Comparison of ENCODE assay signal across 22 cellular contexts in genomic region chr12:91890742-91891141, GRCh38.
DNase-seq lines count a peak whose midpoint lies in the region; ATAC-seq and TF ChIP-seq lines count a peak whose summit lies in the region.
"Had no signal": no experiment of that assay in that cellular context is flagged by ENCODE, and none has a peak within 500 bp of the region (broad histone marks: within the 10 kb centered on the region; RNA-seq: fewer than 3 reads in every experiment).

No MANE protein-coding gene starts in this region.

- no peak for ATAC-seq in SK-N-SH treated with all-trans-retinoic acid at 6 μM for 48 hours
- ATAC-seq in GM19395 (IDR thresholded peaks at IDR 0.05; ENCODE audit: unreplicated experiment) = no peak
- ATAC-seq: activated T-cell treated with anti-CD3 and anti-CD28 coated beads, Interleukin-2, amount 50 U/mL, for 72 hours; HepG2; left colon; stimulated activated effector memory CD8-positive, alpha-beta T cell treated with anti-CD3 and anti-CD28 coated beads, Interleukin-12 subunit alpha, Interleukin-12 subunit beta, amount 100 ng/mL, for 72 hours had no signal

- DNase-seq in DMS53 (lab: John Stamatoyannopoulos, UW) (peak; percentile 37), DMS53 treated with DMSO at 0.1 percent for 48 hours (lab: John Stamatoyannopoulos, UW; ENCODE audit: unreplicated experiment) (no peak), NCI-H69 (lab: John Stamatoyannopoulos, UW) (peak; percentile 70), dermis microvascular lymphatic vessel endothelial cell (ENCODE audit: low read depth in 2 of 2) (peak; percentile 48 to 61), renal cortical epithelial cell (ENCODE audit: low read depth) (peak; percentile 23), midbrain (lab: John Stamatoyannopoulos, UW) (no peak)
- DNase-seq: activated CD4-positive, alpha-beta T cell treated with anti-CD3 and anti-CD28 coated beads, Interleukin-2, amount 50 U/mL, for 4 hours; activated naive CD4-positive, alpha-beta T cell; activated T-cell treated with anti-CD3 and anti-CD28 coated beads, Interleukin-2, amount 50 U/mL, for 72 hours; Caco-2; DMS79; GDM1; immature natural killer cell; Kasumi-1; left colon; NCI-H187; NCI-H526 treated with DMSO at 0.1 percent for 48 hours; SK-N-SH had no signal

TF ChIP-seq in SK-N-SH treated with all-trans-retinoic acid at 6 μM for 48 hours, 23 proteins besides CTCF, POLR2A, EP300 and RAD21:
- TF ChIP-seq ZNF565 (CRISPR knock-in tag; conservative IDR thresholded peaks at IDR 0.05; ENCODE audit: low read depth) = no peak
- TF ChIP-seq PPARA (CRISPR knock-in tag; IDR thresholded peaks at IDR 0.05; ENCODE audit: borderline replicate concordance) = no peak
- TF ChIP-seq ESRRG (CRISPR knock-in tag; IDR thresholded peaks at IDR 0.05) = no peak
- TF ChIP-seq POU6F1 (CRISPR knock-in tag; IDR thresholded peaks at IDR 0.05; ENCODE audit: borderline replicate concordance, low read depth) = no peak
- TF ChIP-seq PATZ1 (CRISPR knock-in tag; IDR thresholded peaks at IDR 0.05; ENCODE audit: borderline replicate concordance) = no peak
- TF ChIP-seq ARNTL (CRISPR knock-in tag; IDR thresholded peaks at IDR 0.05; ENCODE audit: borderline replicate concordance, low read depth) = no peak
- TF ChIP-seq OSR1 (CRISPR knock-in tag; IDR thresholded peaks at IDR 0.05) = no peak
- no peak for TF ChIP-seq TCF4 (CRISPR knock-in tag; IDR thresholded peaks at IDR 0.05; ENCODE audit: borderline replicate concordance)
- no peak for TF ChIP-seq GLIS3 (CRISPR knock-in tag; IDR thresholded peaks at IDR 0.05)
- TF ChIP-seq RARB (CRISPR knock-in tag; IDR thresholded peaks at IDR 0.05) = no peak
- no peak for TF ChIP-seq CSDC2 (CRISPR knock-in tag; IDR thresholded peaks at IDR 0.05)
- TF ChIP-seq ISL1 (CRISPR knock-in tag; IDR thresholded peaks at IDR 0.05) = no peak
- TF ChIP-seq ZNF8 (CRISPR knock-in tag; IDR thresholded peaks at IDR 0.05) = no peak

Comparison
In these comparisons a context has a peak if more than half of its experiments do, and no peak if none do; other contexts are left out.
1. DNase-seq: peak in DMS53 (single experiment), NCI-H69 (single experiment), dermis microvascular lymphatic vessel endothelial cell (2 of 2) and renal cortical epithelial cell (single experiment); none in DMS53 treated with DMSO at 0.1 percent for 48 hours (single experiment) and midbrain (single experiment).